9 cellular contexts compared by ENCODE assay signal in genomic region chr16:11924046-11924445, GRCh38. TPM values are rescaled to one million over a fixed set of nuclear protein-coding genes. Genes with fewer than 3 reads are reported as not detected.
"Had no signal": no experiment of that assay in that cellular context is flagged by ENCODE, and none has a peak within 500 bp of the region (broad histone marks: within the 10 kb centered on the region; RNA-seq: fewer than 3 reads in every experiment).

No MANE protein-coding gene starts in this region.

RNA-seq across cellular contexts. Expression of gene TNFRSF17, which starts 41.0 kb away (rescaled TPM):
- total RNA-seq: PC-3, PC-9, Peyer's patch, Right ventricle myocardium inferior, Right ventricle myocardium superior, SJCRH30, SJSA1, SK-MEL-5 had no signal
- polyA plus RNA-seq: SK-N-SH had no signal
